1 cellular context compared by ENCODE assay signal in genomic region chr2:161172901-161173540, GRCh38.
TF ChIP-seq lines count a peak whose summit lies in the region.

No MANE protein-coding gene starts in this region.

TF ChIP-seq in K562, 482 proteins besides CTCF, POLR2A, EP300 and RAD21 (continued from another document):
- TF ChIP-seq, protein P1, sequence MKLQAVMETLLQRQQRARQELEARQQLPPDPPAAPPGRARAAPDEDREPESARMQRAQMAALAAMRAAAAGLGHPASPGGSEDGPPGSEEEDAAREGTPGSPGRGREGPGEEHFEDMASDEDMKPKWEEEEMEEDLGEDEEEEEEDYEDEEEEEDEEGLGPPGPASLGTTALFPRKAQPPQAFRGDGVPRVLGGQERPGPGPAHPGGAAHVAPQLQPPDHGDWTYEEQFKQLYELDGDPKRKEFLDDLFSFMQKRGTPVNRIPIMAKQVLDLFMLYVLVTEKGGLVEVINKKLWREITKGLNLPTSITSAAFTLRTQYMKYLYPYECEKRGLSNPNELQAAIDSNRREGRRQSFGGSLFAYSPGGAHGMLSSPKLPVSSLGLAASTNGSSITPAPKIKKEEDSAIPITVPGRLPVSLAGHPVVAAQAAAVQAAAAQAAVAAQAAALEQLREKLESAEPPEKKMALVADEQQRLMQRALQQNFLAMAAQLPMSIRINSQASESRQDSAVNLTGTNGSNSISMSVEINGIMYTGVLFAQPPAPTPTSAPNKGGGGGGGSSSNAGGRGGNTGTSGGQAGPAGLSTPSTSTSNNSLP (IDR thresholded peaks at IDR 0.05; ENCODE audit: borderline replicate concordance, low read depth, low read length) = peak; percentile 98
- TF ChIP-seq, protein P2, sequence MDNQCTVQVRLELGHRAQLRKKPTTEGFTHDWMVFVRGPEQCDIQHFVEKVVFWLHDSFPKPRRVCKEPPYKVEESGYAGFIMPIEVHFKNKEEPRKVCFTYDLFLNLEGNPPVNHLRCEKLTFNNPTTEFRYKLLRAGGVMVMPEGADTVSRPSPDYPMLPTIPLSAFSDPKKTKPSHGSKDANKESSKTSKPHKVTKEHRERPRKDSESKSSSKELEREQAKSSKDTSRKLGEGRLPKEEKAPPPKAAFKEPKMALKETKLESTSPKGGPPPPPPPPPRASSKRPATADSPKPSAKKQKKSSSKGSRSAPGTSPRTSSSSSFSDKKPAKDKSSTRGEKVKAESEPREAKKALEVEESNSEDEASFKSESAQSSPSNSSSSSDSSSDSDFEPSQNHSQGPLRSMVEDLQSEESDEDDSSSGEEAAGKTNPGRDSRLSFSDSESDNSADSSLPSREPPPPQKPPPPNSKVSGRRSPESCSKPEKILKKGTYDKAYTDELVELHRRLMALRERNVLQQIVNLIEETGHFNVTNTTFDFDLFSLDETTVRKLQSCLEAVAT (IDR thresholded peaks at IDR 0.05) = peak in 1 of 2 experiments; percentile 66; a peak in 2 of 4 replicates
- TF ChIP-seq ZNF436 (CRISPR knock-in tag; IDR thresholded peaks at IDR 0.05) (no peak), GATAD2B (IDR thresholded peaks at IDR 0.05; ENCODE audit: borderline replicate concordance) (peak; percentile 75; the same call in 1 of the 2 replicates)
- TF ChIP-seq, protein P3, sequence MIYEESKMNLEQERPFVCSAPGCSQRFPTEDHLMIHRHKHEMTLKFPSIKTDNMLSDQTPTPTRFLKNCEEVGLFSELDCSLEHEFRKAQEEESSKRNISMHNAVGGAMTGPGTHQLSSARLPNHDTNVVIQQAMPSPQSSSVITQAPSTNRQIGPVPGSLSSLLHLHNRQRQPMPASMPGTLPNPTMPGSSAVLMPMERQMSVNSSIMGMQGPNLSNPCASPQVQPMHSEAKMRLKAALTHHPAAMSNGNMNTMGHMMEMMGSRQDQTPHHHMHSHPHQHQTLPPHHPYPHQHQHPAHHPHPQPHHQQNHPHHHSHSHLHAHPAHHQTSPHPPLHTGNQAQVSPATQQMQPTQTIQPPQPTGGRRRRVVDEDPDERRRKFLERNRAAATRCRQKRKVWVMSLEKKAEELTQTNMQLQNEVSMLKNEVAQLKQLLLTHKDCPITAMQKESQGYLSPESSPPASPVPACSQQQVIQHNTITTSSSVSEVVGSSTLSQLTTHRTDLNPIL (CRISPR knock-in tag; IDR thresholded peaks at IDR 0.05) = no peak
